Comparison of ENCODE assay signal across 1 cellular context in the genomic region with DNA sequence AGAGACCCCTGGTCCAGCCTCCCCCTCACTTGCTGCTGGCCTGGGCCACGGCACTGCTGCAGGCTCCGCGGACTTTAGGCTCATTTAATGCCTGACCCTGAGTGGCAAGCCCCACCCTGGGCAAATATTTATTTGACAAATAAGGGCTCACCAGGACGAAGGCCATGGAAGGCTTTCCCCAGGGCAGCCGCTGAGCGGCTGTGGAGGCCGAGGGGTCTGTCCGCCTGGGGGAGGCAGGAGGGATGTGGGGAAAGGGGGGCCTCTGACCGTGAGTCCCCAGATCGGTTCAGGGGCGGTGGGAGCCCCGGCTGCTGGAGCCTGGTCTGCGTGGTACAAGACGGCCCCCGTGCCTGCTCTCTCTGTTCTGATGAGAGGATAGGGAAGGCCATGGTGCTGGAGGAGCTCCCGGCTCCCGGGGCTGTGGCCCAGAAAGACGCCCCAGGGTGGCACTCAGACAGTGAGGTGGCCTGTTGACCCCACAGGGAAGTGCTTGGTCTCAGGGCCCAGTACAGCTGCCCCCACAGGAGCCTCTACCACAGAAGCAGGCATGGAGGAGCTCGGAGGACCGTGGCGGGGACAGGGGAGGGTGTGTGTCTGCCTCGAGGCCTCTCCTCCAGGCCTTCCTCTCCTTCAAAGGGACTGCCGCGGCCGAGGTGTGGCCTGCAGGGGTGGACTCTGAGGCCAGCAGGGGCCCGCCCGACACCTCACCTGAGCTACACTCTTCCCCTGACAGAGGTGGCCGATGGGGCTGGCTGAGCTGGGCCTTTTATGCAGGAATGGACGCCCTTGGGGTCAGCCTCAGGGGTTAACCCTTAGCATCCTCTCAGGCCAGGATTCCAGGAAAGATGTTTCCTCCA.
TF ChIP-seq lines count a peak whose summit lies in the region.

No MANE protein-coding gene starts in this region.

TF ChIP-seq in HepG2, 621 proteins besides CTCF, POLR2A, EP300 and RAD21 (continued from another document and continues in another):
- TF ChIP-seq NR1H2 (CRISPR knock-in tag; IDR thresholded peaks at IDR 0.05; ENCODE audit: borderline replicate concordance, low read depth) (no peak), ZNF282 (IDR thresholded peaks at IDR 0.05; ENCODE audit: partially characterized antibody) (no peak), ZNF678 (CRISPR knock-in tag; IDR thresholded peaks at IDR 0.05) (no peak), KAT8 (CRISPR knock-in tag; IDR thresholded peaks at IDR 0.05) (0 out of 2 replicates have a peak, but pooled peaks have one; percentile 60), HMGXB4 (CRISPR knock-in tag; IDR thresholded peaks at IDR 0.05; ENCODE audit: borderline replicate concordance in 1 of 2, low read depth in 1 of 2) (peak in 1 of 2 experiments; percentile 52; a peak in 2 of 4 replicates), ZNF224 (CRISPR knock-in tag; IDR thresholded peaks at IDR 0.05) (no peak; the same call in 1 of the 2 replicates), NR2F2 (IDR thresholded peaks at IDR 0.05; ENCODE audit: borderline replicate concordance, low read depth) (no peak), SRSF9 (IDR thresholded peaks at IDR 0.05; ENCODE audit: borderline replicate concordance, insufficient read depth, low read depth, low read length, poor library complexity, severe bottlenecking) (no peak), MLX (CRISPR knock-in tag; IDR thresholded peaks at IDR 0.05) (peak; percentile 55; the same call in 1 of the 2 replicates), HNRNPK (IDR thresholded peaks at IDR 0.05; ENCODE audit: low read depth, low read length, poor library complexity, severe bottlenecking) (peak; percentile 32), ZBTB37 (CRISPR knock-in tag; IDR thresholded peaks at IDR 0.05) (peak; percentile 82), ZNF660 (CRISPR knock-in tag; IDR thresholded peaks at IDR 0.05; ENCODE audit: borderline replicate concordance, low read depth) (no peak), PITX1 (CRISPR knock-in tag; IDR thresholded peaks at IDR 0.05) (peak; percentile 85), ZNF354B (CRISPR knock-in tag; IDR thresholded peaks at IDR 0.05) (no peak), PHF8 (CRISPR knock-in tag; IDR thresholded peaks at IDR 0.05) (peak; percentile 58; the same call in 1 of the 2 replicates), KDM4B (CRISPR knock-in tag; IDR thresholded peaks at IDR 0.05) (0 out of 2 replicates have a peak, but pooled peaks have one; percentile 22), SRSF4 (IDR thresholded peaks at IDR 0.05; ENCODE audit: low read depth, low read length, poor library complexity, severe bottlenecking) (no peak), SCMH1 (CRISPR knock-in tag; IDR thresholded peaks at IDR 0.05; ENCODE audit: borderline replicate concordance) (no peak), RFXAP (CRISPR knock-in tag; IDR thresholded peaks at IDR 0.05; ENCODE audit: borderline replicate concordance) (peak; percentile 32; the same call in 1 of the 2 replicates), FIP1L1 (IDR thresholded peaks at IDR 0.05; ENCODE audit: borderline replicate concordance, insufficient read depth, low read depth, low read length) (no peak; the same call in 1 of the 2 replicates), ATF1 (CRISPR knock-in tag; IDR thresholded peaks at IDR 0.05) (no peak), ZNF34 (CRISPR knock-in tag; IDR thresholded peaks at IDR 0.05; ENCODE audit: borderline replicate concordance) (no peak), THAP11 (CRISPR knock-in tag; IDR thresholded peaks at IDR 0.05) (peak; percentile 60), ZNF547 (CRISPR knock-in tag; IDR thresholded peaks at IDR 0.05) (no peak; the same call in 1 of the 2 replicates), SIX4 (CRISPR knock-in tag; IDR thresholded peaks at IDR 0.05) (peak; percentile 8; the same call in 1 of the 2 replicates), ZNF782 (CRISPR knock-in tag; IDR thresholded peaks at IDR 0.05; ENCODE audit: borderline replicate concordance) (peak; percentile 29; the same call in 1 of the 2 replicates), MATR3 (CRISPR knock-in tag; IDR thresholded peaks at IDR 0.05) (no peak), PAX8 (CRISPR knock-in tag; IDR thresholded peaks at IDR 0.05; ENCODE audit: borderline replicate concordance) (no peak), ATF2 (CRISPR knock-in tag; IDR thresholded peaks at IDR 0.05) (peak; percentile 30; the same call in 1 of the 2 replicates), KIAA2018 (CRISPR knock-in tag; IDR thresholded peaks at IDR 0.05; ENCODE audit: borderline replicate concordance) (no peak)
- TF ChIP-seq, protein P1, sequence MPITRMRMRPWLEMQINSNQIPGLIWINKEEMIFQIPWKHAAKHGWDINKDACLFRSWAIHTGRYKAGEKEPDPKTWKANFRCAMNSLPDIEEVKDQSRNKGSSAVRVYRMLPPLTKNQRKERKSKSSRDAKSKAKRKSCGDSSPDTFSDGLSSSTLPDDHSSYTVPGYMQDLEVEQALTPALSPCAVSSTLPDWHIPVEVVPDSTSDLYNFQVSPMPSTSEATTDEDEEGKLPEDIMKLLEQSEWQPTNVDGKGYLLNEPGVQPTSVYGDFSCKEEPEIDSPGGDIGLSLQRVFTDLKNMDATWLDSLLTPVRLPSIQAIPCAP (CRISPR knock-in tag; IDR thresholded peaks at IDR 0.05; ENCODE audit: low read depth): no peak
- TF ChIP-seq, protein P2, sequence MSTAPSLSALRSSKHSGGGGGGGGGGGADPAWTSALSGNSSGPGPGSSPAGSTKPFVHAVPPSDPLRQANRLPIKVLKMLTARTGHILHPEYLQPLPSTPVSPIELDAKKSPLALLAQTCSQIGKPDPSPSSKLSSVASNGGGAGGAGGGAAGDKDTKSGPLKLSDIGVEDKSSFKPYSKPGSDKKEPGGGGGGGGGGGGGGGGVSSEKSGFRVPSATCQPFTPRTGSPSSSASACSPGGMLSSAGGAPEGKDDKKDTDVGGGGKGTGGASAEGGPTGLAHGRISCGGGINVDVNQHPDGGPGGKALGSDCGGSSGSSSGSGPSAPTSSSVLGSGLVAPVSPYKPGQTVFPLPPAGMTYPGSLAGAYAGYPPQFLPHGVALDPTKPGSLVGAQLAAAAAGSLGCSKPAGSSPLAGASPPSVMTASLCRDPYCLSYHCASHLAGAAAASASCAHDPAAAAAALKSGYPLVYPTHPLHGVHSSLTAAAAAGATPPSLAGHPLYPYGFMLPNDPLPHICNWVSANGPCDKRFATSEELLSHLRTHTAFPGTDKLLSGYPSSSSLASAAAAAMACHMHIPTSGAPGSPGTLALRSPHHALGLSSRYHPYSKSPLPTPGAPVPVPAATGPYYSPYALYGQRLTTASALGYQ (CRISPR knock-in tag; IDR thresholded peaks at IDR 0.05): peak; percentile 53
- TF ChIP-seq, protein P3, sequence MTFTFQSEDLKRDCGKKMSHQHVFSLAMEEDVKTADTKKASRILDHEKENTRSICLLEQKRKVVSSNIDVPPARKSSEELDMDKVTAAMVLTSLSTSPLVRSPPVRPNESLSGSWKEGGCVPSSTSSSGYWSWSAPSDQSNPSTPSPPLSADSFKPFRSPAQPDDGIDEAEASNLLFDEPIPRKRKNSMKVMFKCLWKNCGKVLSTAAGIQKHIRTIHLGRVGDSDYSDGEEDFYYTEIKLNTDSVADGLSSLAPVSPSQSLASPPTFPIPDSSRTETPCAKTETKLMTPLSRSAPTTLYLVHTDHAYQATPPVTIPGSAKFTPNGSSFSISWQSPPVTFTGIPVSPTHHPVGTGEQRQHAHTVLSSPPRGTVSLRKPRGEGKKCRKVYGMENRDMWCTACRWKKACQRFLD (CRISPR knock-in tag; IDR thresholded peaks at IDR 0.05; ENCODE audit: borderline replicate concordance): peak; percentile 83
